In genomic region chr9:37289631-37290030, GRCh38 we compare ENCODE assay signal across 19 cellular contexts.
DNase-seq lines count a peak whose midpoint lies in the region; ATAC-seq and TF ChIP-seq lines count a peak whose summit lies in the region.
"Had no signal": no experiment of that assay in that cellular context is flagged by ENCODE, and none has a peak within 500 bp of the region (broad histone marks: within the 10 kb centered on the region; RNA-seq: fewer than 3 reads in every experiment).

No MANE protein-coding gene starts in this region.

- 85% methylated on average over 4 of the region's 4 CpGs for WGBS in smooth muscle cell (ENCODE audit: low lambda C conversion rate)

- H3K4me3 Mint-ChIP-seq in activated T-cell treated with anti-CD3 and anti-CD28 coated beads, Interleukin-2, amount 50 U/mL, for 24 hours: no peak overlapping the region
- no peak overlapping the region for H3K4me3 Mint-ChIP-seq in immature natural killer cell
- H3K4me3 Mint-ChIP-seq: CD14-positive monocyte had no signal

- H3K79me2 ChIP-seq in smooth muscle cell (ENCODE audit: low read depth): peaks cover 16% of the 10 kb centered on the region

- H3K4me1 ChIP-seq in smooth muscle cell (ENCODE audit: low read depth): peaks cover 12% of the 10 kb centered on the region

- H3K36me3 Mint-ChIP-seq in activated T-cell treated with anti-CD3 and anti-CD28 coated beads, Interleukin-2, amount 50 U/mL, for 24 hours (ENCODE audit: low read depth): peaks cover 23% of the 10 kb centered on the region
- H3K36me3 Mint-ChIP-seq in activated naive CD4-positive, alpha-beta T cell treated with anti-CD3 and anti-CD28 coated beads, Interleukin-2, amount 50 U/mL, for 72 hours: peaks cover 0 to 23% of the 10 kb centered on the region in 2 donors
- peaks cover 6 to 10% (median 8%) of the 10 kb centered on the region in 3 donors for H3K36me3 Mint-ChIP-seq in immature natural killer cell

- no peak for ATAC-seq in activated naive CD4-positive, alpha-beta T cell treated with anti-CD3 and anti-CD28 coated beads, Interleukin-2, amount 50 U/mL, for 72 hours
- no peak for ATAC-seq in Right ventricle myocardium inferior

- peaks cover 1% of the 10 kb centered on the region for H3F3A ChIP-seq in smooth muscle cell (ENCODE audit: low read depth)

- peak overlapping the region; percentile 96 for H3K27ac Mint-ChIP-seq in activated T-cell treated with anti-CD3 and anti-CD28 coated beads, Interleukin-2, amount 50 U/mL, for 24 hours
- peak overlapping the region; percentile 12 to 58 for H3K27ac Mint-ChIP-seq in activated naive CD4-positive, alpha-beta T cell treated with anti-CD3 and anti-CD28 coated beads, Interleukin-2, amount 50 U/mL, for 72 hours
- H3K27ac Mint-ChIP-seq in immature natural killer cell: no peak overlapping the region

- no peak overlapping the region for H3K4me2 ChIP-seq in smooth muscle cell
- H3K4me2 ChIP-seq: hepatocyte had no signal

- no peaks in the 10 kb centered on the region for H3K27me3 ChIP-seq in smooth muscle cell (ENCODE audit: low read depth)
- no peaks in the 10 kb centered on the region for H3K27me3 ChIP-seq in MG63
- H3K27me3 ChIP-seq: hepatocyte, suprapubic skin had no signal

- peaks cover 3% of the 10 kb centered on the region for H3K9me3 Mint-ChIP-seq in activated T-cell treated with anti-CD3 and anti-CD28 coated beads, Interleukin-2, amount 50 U/mL, for 24 hours
- H3K9me3 Mint-ChIP-seq in activated naive CD4-positive, alpha-beta T cell treated with anti-CD3 and anti-CD28 coated beads, Interleukin-2, amount 50 U/mL, for 72 hours: peaks cover 0 to 10% of the 10 kb centered on the region in 2 donors
- H3K9me3 Mint-ChIP-seq in immature natural killer cell: no peaks in the 10 kb centered on the region

- H3K9ac ChIP-seq in smooth muscle cell (ENCODE audit: low read depth): no peak overlapping the region

- H4K20me1 ChIP-seq in smooth muscle cell (ENCODE audit: low read depth): peaks cover 48% of the 10 kb centered on the region

- intact Hi-C loops in Right ventricle myocardium inferior (cut with DNase I): loop anchor here (10.0 kb wide), 1 partner anchor 165 kb away; the partner anchor contains the start of gene ZCCHC7

- H3K36me3 ChIP-seq in smooth muscle cell (ENCODE audit: low read depth) (no peaks in the 10 kb centered on the region), MG63 (no peaks in the 10 kb centered on the region)
- H3K36me3 ChIP-seq: suprapubic skin had no signal

- H3K4me3 ChIP-seq in smooth muscle cell (no peak overlapping the region), MG63 (no peak overlapping the region)
- H3K4me3 ChIP-seq: hepatocyte, suprapubic skin had no signal

- H3K9me3 ChIP-seq in smooth muscle cell (replicated peaks; ENCODE audit: low read depth) (no peaks in the 10 kb centered on the region), MG63 (no peaks in the 10 kb centered on the region)
- H3K9me3 ChIP-seq: suprapubic skin had no signal

- no peak for TF ChIP-seq CTCF in smooth muscle cell (IDR thresholded peaks at IDR 0.05; ENCODE audit: borderline replicate concordance, insufficient read depth, poor library complexity, severe bottlenecking)

- peaks cover 69% of the 10 kb centered on the region for H3K4me1 Mint-ChIP-seq in activated T-cell treated with anti-CD3 and anti-CD28 coated beads, Interleukin-2, amount 50 U/mL, for 24 hours (ENCODE audit: low read depth)
- peaks cover 21 to 29% of the 10 kb centered on the region in 2 donors for H3K4me1 Mint-ChIP-seq in immature natural killer cell

- no peak overlapping the region for H2AFZ ChIP-seq in smooth muscle cell (ENCODE audit: low read depth)
- H2AFZ ChIP-seq: hepatocyte had no signal

- H3K27ac ChIP-seq in smooth muscle cell (ENCODE audit: low read depth): peak overlapping the region; percentile 37
- H3K27ac ChIP-seq: hepatocyte, suprapubic skin, VCaP had no signal

- H3K27me3 Mint-ChIP-seq in activated T-cell treated with anti-CD3 and anti-CD28 coated beads, Interleukin-2, amount 50 U/mL, for 24 hours: no peaks in the 10 kb centered on the region
- no peaks in the 10 kb centered on the region for H3K27me3 Mint-ChIP-seq in immature natural killer cell (ENCODE audit: low read depth in 3 of 3)

- no peak for DNase-seq in activated T-cell treated with anti-CD3 and anti-CD28 coated beads, Interleukin-2, amount 50 U/mL, for 24 hours
- no peak for DNase-seq in activated T-cell treated with anti-CD3 and anti-CD28 coated beads for 4 hours
- peak; percentile 54 for DNase-seq in NAMALWA (ENCODE audit: low spot score)
- no peak for DNase-seq in activated naive CD4-positive, alpha-beta T cell treated with anti-CD3 and anti-CD28 coated beads, Interleukin-2, amount 50 U/mL, for 72 hours (ENCODE audit: low spot score in 2 of 2)
- DNase-seq in smooth muscle cell (lab: John Stamatoyannopoulos, UW; ENCODE audit: unreplicated experiment): no peak
- DNase-seq in Right ventricle myocardium inferior (ENCODE audit: missing footprints): no peak
- no peak for DNase-seq in MG63
- DNase-seq in immature natural killer cell: no peak
- DNase-seq: caudate nucleus, NCI-H146, NCI-H69, occipital lobe, retina, SHP77 treated with DMSO at 0.1 percent for 48 hours, T-helper 1 cell had no signal

Comparison
In these comparisons a context has a peak if more than half of its experiments do, and no peak if none do; other contexts are left out.
1. H3K27ac Mint-ChIP-seq: peak in activated T-cell treated with anti-CD3 and anti-CD28 coated beads, Interleukin-2, amount 50 U/mL, for 24 hours (single experiment) and activated naive CD4-positive, alpha-beta T cell treated with anti-CD3 and anti-CD28 coated beads, Interleukin-2, amount 50 U/mL, for 72 hours (2 of 2); none in immature natural killer cell (0 of 6).